In the genomic region with DNA sequence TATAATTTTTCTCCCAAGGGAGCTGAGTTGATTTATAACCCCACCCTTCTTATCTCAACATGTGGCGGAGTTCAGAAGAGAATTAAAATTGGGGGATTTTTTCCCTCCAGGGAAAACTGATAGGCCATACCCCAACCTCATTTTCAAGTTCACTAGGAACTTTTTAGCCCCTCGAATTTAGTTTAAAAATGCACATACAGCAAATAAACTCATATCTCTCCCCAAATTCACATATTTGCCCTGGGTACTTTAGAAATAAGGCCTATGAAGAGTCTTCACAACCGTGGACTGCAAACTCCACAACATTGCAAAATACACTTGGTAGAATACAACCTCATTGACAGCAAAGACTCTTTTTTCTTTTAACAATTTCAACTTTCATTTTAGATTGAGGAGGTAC, we compare ENCODE assay signal across 10 cellular contexts.
"Had no signal": no experiment of that assay in that cellular context is flagged by ENCODE, and none has a peak within 500 bp of the region (broad histone marks: within the 10 kb centered on the region; RNA-seq: fewer than 3 reads in every experiment).

No MANE protein-coding gene starts in this region.

- H3K36me3 ChIP-seq: HAP-1 had no signal

- H3K27ac Mint-ChIP-seq: HFFc6 had no signal

- ATAC-seq: HCT116 had no signal

- H3K4me3 ChIP-seq: GM23248, HAP-1 had no signal

- H3K36me3 Mint-ChIP-seq: IgD-negative memory B cell had no signal

- H3K9me3 Mint-ChIP-seq: HFFc6 had no signal

- DNase-seq: GM23248, GOT3, H7, HFFc6, Karpas-422, KG1 had no signal

- H3K27ac ChIP-seq: GM23248, HL-60 had no signal

- H3K4me3 Mint-ChIP-seq: HFFc6 had no signal

- H3K9ac ChIP-seq: GM23248 had no signal

- H3K9me3 ChIP-seq: HAP-1 had no signal

- H2AFZ ChIP-seq: GM23248 had no signal
